Comparison of ENCODE assay signal across 25 cellular contexts in the genomic region with DNA sequence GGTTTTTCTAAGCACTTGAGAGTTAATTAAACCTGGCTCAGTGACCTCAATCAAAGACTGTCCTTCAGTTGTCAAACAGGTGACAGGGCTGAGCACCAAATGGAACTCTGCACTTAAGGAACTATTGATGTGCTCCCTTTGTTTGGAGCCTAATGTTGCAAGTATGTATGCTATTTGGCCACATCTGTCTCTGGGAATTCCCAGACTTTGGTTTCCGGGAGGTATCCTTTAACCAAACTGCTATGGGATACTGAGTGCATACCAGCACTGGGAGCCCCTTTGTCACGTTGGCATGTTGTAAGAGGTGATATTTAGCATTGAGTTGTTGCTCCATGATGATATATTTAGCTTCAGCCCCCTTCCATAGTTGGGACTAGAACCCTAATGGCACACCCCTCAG. TPM values are rescaled to one million over a fixed set of nuclear protein-coding genes. Genes with fewer than 3 reads are reported as not detected.
DNase-seq lines count a peak whose midpoint lies in the region; ATAC-seq and TF ChIP-seq lines count a peak whose summit lies in the region.
"Had no signal": no experiment of that assay in that cellular context is flagged by ENCODE, and none has a peak within 500 bp of the region (broad histone marks: within the 10 kb centered on the region; RNA-seq: fewer than 3 reads in every experiment).

No MANE protein-coding gene starts in this region.

- intact Hi-C loops in body of pancreas (cut with DNase I) = no loop called here

- H3K27me3 ChIP-seq in body of pancreas = no peaks in the 10 kb centered on the region
- H3K27me3 ChIP-seq: ascending aorta, right lobe of liver, upper lobe of left lung had no signal

- TF ChIP-seq POLR2A in body of pancreas (IDR thresholded peaks at IDR 0.05) = no peak

- ATAC-seq in body of pancreas (peak; percentile 63), HG02642 (IDR thresholded peaks at IDR 0.05; ENCODE audit: poor library complexity, unreplicated experiment) (no peak)
- ATAC-seq in activated T-cell treated with anti-CD3 and anti-CD28 coated beads, Interleukin-2, amount 50 U/mL, for 4 hours = no peak
- ATAC-seq: right lobe of liver had no signal

- H3K4me3 Mint-ChIP-seq in activated T-cell treated with anti-CD3 and anti-CD28 coated beads, Interleukin-2, amount 50 U/mL, for 4 hours = no peak overlapping the region
- H3K4me3 Mint-ChIP-seq: activated naive CD4-positive, alpha-beta T cell treated with anti-CD3 and anti-CD28 coated beads, Interleukin-2, amount 50 U/mL, for 24 hours; activated T-helper 1 cell treated with anti-CD3 and anti-CD28 coated beads, Interleukin-12 subunit alpha, Interleukin-12 subunit beta, Interleukin-2, Interleukin-4 antibody, amounts not matched to agents 30 ng/mL and 10 ng/mL and 1 ng/mL, durations not matched to agents 14 hours and 24 hours and 36 hours; memory B cell; nephron; T-helper 1 cell treated with Interleukin-12 subunit alpha and Interleukin-12 subunit beta and Interleukin-4 antibody, amounts not matched to agents 30 μg/mL and 1 μg/mL, for 36 hours had no signal

- H3K4me1 ChIP-seq in body of pancreas = peaks cover 13% of the 10 kb centered on the region
- H3K4me1 ChIP-seq: ascending aorta, right lobe of liver, upper lobe of left lung had no signal

- no peak overlapping the region for H3K4me3 ChIP-seq in body of pancreas
- H3K4me3 ChIP-seq: ascending aorta, K562, right lobe of liver, upper lobe of left lung had no signal

- TF ChIP-seq CTCF in body of pancreas (IDR thresholded peaks at IDR 0.05) = no peak

- DNase-seq in AG08396 (ENCODE audit: low spot score) (peak; percentile 12), GM03348 (ENCODE audit: low spot score) (peak; percentile 34), body of pancreas (peak in 1 of 4 donors; percentile 8), kidney tubule cell (ENCODE audit: low spot score) (peak; percentile 92), SK-N-DZ (ENCODE audit: low spot score) (no peak)
- no peak for DNase-seq in activated T-cell treated with anti-CD3 and anti-CD28 coated beads, Interleukin-2, amount 50 U/mL, for 4 hours
- DNase-seq in activated CD4-positive, alpha-beta T cell treated with anti-CD3 and anti-CD28 coated beads, Interleukin-2, amount 50 U/mL, for 1 hour = no peak
- DNase-seq: activated CD4-positive, alpha-beta T cell treated with anti-CD3 and anti-CD28 coated beads for 48 hours; H7; hippocampal formation; NCI-H187; NCI-H2227 treated with DMSO at 0.1 percent for 48 hours; right lobe of liver; upper lobe of left lung had no signal

- peak overlapping the region in 2 of 4 donors; percentile 57 to 63 for H3K27ac ChIP-seq in body of pancreas
- H3K27ac ChIP-seq: ascending aorta, C4-2B, right lobe of liver, upper lobe of left lung had no signal

- no peaks in the 10 kb centered on the region for H3K9me3 Mint-ChIP-seq in activated T-cell treated with anti-CD3 and anti-CD28 coated beads, Interleukin-2, amount 50 U/mL, for 4 hours
- H3K9me3 Mint-ChIP-seq: activated naive CD4-positive, alpha-beta T cell treated with anti-CD3 and anti-CD28 coated beads, Interleukin-2, amount 50 U/mL, for 24 hours; activated T-helper 1 cell treated with anti-CD3 and anti-CD28 coated beads, Interleukin-12 subunit alpha, Interleukin-12 subunit beta, Interleukin-2, Interleukin-4 antibody, amounts not matched to agents 30 ng/mL and 10 ng/mL and 1 ng/mL, durations not matched to agents 14 hours and 24 hours and 36 hours; memory B cell; nephron; T-helper 1 cell treated with Interleukin-12 subunit alpha and Interleukin-12 subunit beta and Interleukin-4 antibody, amounts not matched to agents 30 μg/mL and 1 μg/mL, for 36 hours had no signal

- H3K36me3 Mint-ChIP-seq in activated T-cell treated with anti-CD3 and anti-CD28 coated beads, Interleukin-2, amount 50 U/mL, for 4 hours (ENCODE audit: insufficient read depth) = no peaks in the 10 kb centered on the region
- H3K36me3 Mint-ChIP-seq: activated naive CD4-positive, alpha-beta T cell treated with anti-CD3 and anti-CD28 coated beads, Interleukin-2, amount 50 U/mL, for 24 hours; memory B cell had no signal

- H3K36me3 ChIP-seq in body of pancreas (replicated peaks in 1 of 2; ENCODE audit: insufficient read depth in 1 of 2, low read depth in 2 of 2) = no peaks in the 10 kb centered on the region
- H3K36me3 ChIP-seq: ascending aorta, right lobe of liver, upper lobe of left lung had no signal

- no peaks in the 10 kb centered on the region for H3K9me3 ChIP-seq in body of pancreas
- H3K9me3 ChIP-seq: ascending aorta, right lobe of liver, upper lobe of left lung had no signal

- H3K27me3 Mint-ChIP-seq in activated T-cell treated with anti-CD3 and anti-CD28 coated beads, Interleukin-2, amount 50 U/mL, for 4 hours (ENCODE audit: low read depth) = no peaks in the 10 kb centered on the region
- H3K27me3 Mint-ChIP-seq: activated naive CD4-positive, alpha-beta T cell treated with anti-CD3 and anti-CD28 coated beads, Interleukin-2, amount 50 U/mL, for 24 hours had no signal

- 32 to 52% methylated on average over 2 of the region's 2 CpGs for WGBS in body of pancreas, 2 donors

- H3K4me1 Mint-ChIP-seq in activated T-cell treated with anti-CD3 and anti-CD28 coated beads, Interleukin-2, amount 50 U/mL, for 4 hours (ENCODE audit: low read depth) = no peaks in the 10 kb centered on the region
- H3K4me1 Mint-ChIP-seq: activated naive CD4-positive, alpha-beta T cell treated with anti-CD3 and anti-CD28 coated beads, Interleukin-2, amount 50 U/mL, for 24 hours; memory B cell had no signal

RNA-seq across cellular contexts. Expression of a gene that starts 25.2 kb away (rescaled TPM):
- not detected for total RNA-seq in body of pancreas
- total RNA-seq in activated T-cell treated with anti-CD3 and anti-CD28 coated beads, Interleukin-2, amount 50 U/mL, for 4 hours = not detected
- polyA plus RNA-seq in SK-N-DZ (2014; cell fraction: cytosol; rRNA removed) = not detected in 2 replicates
- not detected in 2 replicates for polyA plus RNA-seq in SK-N-DZ (2014; cell fraction: nucleus; rRNA removed)
- total RNA-seq: activated T-helper 1 cell treated with anti-CD3 and anti-CD28 coated beads, Interleukin-12 subunit alpha, Interleukin-12 subunit beta, Interleukin-2, Interleukin-4 antibody, amounts not matched to agents 30 ng/mL and 10 ng/mL and 1 ng/mL, durations not matched to agents 14 hours and 24 hours and 36 hours; ascending aorta; cerebellum; frontal cortex; H7; K562; right lobe of liver; upper lobe of left lung had no signal
- polyA plus RNA-seq: K562 had no signal

Comparison
In these comparisons a context has a peak if more than half of its experiments do, and no peak if none do; other contexts are left out.
1. DNase-seq: peak in AG08396 (single experiment), GM03348 (single experiment) and kidney tubule cell (single experiment); none in activated T-cell treated with anti-CD3 and anti-CD28 coated beads, Interleukin-2, amount 50 U/mL, for 4 hours (single experiment), SK-N-DZ (single experiment) and activated CD4-positive, alpha-beta T cell treated with anti-CD3 and anti-CD28 coated beads, Interleukin-2, amount 50 U/mL, for 1 hour (single experiment).